8 cellular contexts compared by ENCODE assay signal in the genomic region with DNA sequence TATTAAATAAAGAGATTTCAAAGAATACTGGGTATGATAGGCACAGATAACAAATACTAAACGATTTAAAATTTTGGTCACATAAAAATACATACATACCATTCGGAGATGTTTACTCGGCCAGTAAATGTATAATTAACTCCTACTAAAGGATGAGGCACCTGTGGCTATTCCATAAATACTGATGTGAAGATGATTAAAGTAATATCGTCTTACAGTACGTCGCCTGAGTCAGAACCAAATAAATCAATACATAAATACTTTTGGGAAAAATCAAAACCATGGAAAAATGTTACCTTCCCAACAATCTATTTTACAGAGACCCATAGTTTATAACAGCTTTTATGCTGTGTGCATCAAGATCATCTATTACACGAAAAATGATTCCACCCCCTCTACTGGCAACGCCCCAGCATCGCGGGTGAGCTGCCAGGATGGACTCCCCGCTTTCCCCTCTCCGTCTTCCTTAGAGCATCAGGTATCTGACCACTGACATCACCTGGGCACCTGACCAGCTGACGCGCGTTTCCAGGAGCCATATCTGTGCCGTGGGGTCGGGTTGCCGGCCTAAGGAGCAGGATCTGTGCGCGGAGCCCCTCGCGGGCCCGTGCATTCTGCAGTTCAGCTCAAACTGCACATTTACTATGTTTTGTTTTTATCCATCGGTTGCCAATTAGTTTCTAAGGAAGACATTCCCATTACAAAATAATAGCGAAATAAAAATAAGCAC. TPM values are rescaled to one million over a fixed set of nuclear protein-coding genes. Genes with fewer than 3 reads are reported as not detected.
A peak's percentile ranks its signal among the peaks of the same experiment; 100 is the strongest.
DNase-seq lines count a peak whose midpoint lies in the region; ATAC-seq and TF ChIP-seq lines count a peak whose summit lies in the region.

No MANE protein-coding gene starts in this region.

- TF ChIP-seq CTCF in DND-41 (IDR thresholded peaks at IDR 0.05; ENCODE audit: borderline replicate concordance, extremely low read depth, low read length, poor library complexity, severe bottlenecking) (peak; percentile 92), nephron progenitor cell (IDR thresholded peaks at IDR 0.05) (peak; percentile 55)

- peaks cover 7% of the 10 kb centered on the region for H3K4me1 Mint-ChIP-seq in activated T-helper 17 cell treated with anti-CD3 and anti-CD28 coated beads, Interleukin-2, amount 50 U/mL, for 72 hours
- H3K4me1 Mint-ChIP-seq in nephron progenitor cell: peaks cover 19% of the 10 kb centered on the region

- H3K9me3 ChIP-seq in DND-41 (ENCODE audit: insufficient read depth, low read length, severe bottlenecking) (no peaks in the 10 kb centered on the region), subcutaneous abdominal adipose tissue (ENCODE audit: control insufficient read depth in 5 of 5, low read length in 5 of 5) (no peaks in the 10 kb centered on the region)

- no peaks in the 10 kb centered on the region for H3K79me2 ChIP-seq in DND-41 (ENCODE audit: insufficient read depth, low read length)

- peak overlapping the region; percentile 38 for H3K27ac ChIP-seq in DND-41 (ENCODE audit: low read length)
- peak overlapping the region; percentile 50 for H3K27ac ChIP-seq in subcutaneous abdominal adipose tissue (ENCODE audit: low read depth, low read length)

- no peaks in the 10 kb centered on the region for H3K9me3 Mint-ChIP-seq in activated T-helper 17 cell treated with anti-CD3 and anti-CD28 coated beads, Interleukin-2, amount 50 U/mL, for 72 hours
- no peaks in the 10 kb centered on the region for H3K9me3 Mint-ChIP-seq in nephron progenitor cell

- H3K4me1 ChIP-seq in DND-41 (ENCODE audit: insufficient read depth, low read length) (peaks cover 17% of the 10 kb centered on the region), subcutaneous abdominal adipose tissue (ENCODE audit: control insufficient read depth in 5 of 5, insufficient read depth in 5 of 5, low read length in 5 of 5) (peaks cover 0 to 18% (median 14%) of the 10 kb centered on the region in 5 donors)

- H3K9ac ChIP-seq in DND-41 (ENCODE audit: low read depth, low read length): peak overlapping the region; percentile 66
- H3K9ac ChIP-seq in subcutaneous abdominal adipose tissue (ENCODE audit: low read length in 5 of 5): peak overlapping the region; percentile 3 to 80 (median 76)

- ATAC-seq in DND-41 (ENCODE audit: insufficient read depth, low read depth) (peak; percentile 74), GM21786 (IDR thresholded peaks at IDR 0.05; ENCODE audit: unreplicated experiment) (peak; percentile 63)
- ATAC-seq in activated T-helper 17 cell treated with anti-CD3 and anti-CD28 coated beads, Interleukin-2, amount 50 U/mL, for 72 hours (replicated peaks): peak; percentile 72

- peak overlapping the region; percentile 69 for H3K27ac Mint-ChIP-seq in activated T-helper 17 cell treated with anti-CD3 and anti-CD28 coated beads, Interleukin-2, amount 50 U/mL, for 72 hours
- peak overlapping the region; percentile 96 for H3K27ac Mint-ChIP-seq in nephron progenitor cell

- H4K20me1 ChIP-seq in DND-41 (ENCODE audit: insufficient read depth, low read length): no peaks in the 10 kb centered on the region

- H3K36me3 ChIP-seq in DND-41 (ENCODE audit: insufficient read depth, low read length) (no peaks in the 10 kb centered on the region), subcutaneous abdominal adipose tissue (ENCODE audit: control insufficient read depth in 5 of 5, insufficient read depth in 5 of 5, low read length in 5 of 5) (no peaks in the 10 kb centered on the region)

- peak; percentile 72 for DNase-seq in DND-41
- DNase-seq in Kasumi-1 (lab: John Stamatoyannopoulos, UW): peak; percentile 69 to 88
- DNase-seq in RPMI7951 (ENCODE audit: low read depth): peak; percentile 62
- DNase-seq in fibroblast of peridontal ligament (ENCODE audit: extremely low read depth): peak; percentile 36
- DNase-seq in nephron progenitor cell: peak; percentile 49

- H3K4me3 ChIP-seq in DND-41 (ENCODE audit: low read depth in 1 of 2, low read length in 2 of 2): peak overlapping the region; percentile 45 to 89
- H3K4me3 ChIP-seq in subcutaneous abdominal adipose tissue (ENCODE audit: low read depth in 1 of 5, low read length in 5 of 5): peak overlapping the region; percentile 68 to 93 (median 86)

- H3K4me3 Mint-ChIP-seq in activated T-helper 17 cell treated with anti-CD3 and anti-CD28 coated beads, Interleukin-2, amount 50 U/mL, for 72 hours: peak overlapping the region; percentile 93
- H3K4me3 Mint-ChIP-seq in nephron progenitor cell: peak overlapping the region; percentile 93

- H3K27me3 Mint-ChIP-seq in activated T-helper 17 cell treated with anti-CD3 and anti-CD28 coated beads, Interleukin-2, amount 50 U/mL, for 72 hours: no peaks in the 10 kb centered on the region
- peaks cover 6% of the 10 kb centered on the region for H3K27me3 Mint-ChIP-seq in nephron progenitor cell (ENCODE audit: low read depth, poor library complexity)

- H3K4me2 ChIP-seq in DND-41 (ENCODE audit: insufficient read depth, low read length): peak overlapping the region; percentile 99

- H3K36me3 Mint-ChIP-seq in activated T-helper 17 cell treated with anti-CD3 and anti-CD28 coated beads, Interleukin-2, amount 50 U/mL, for 72 hours (ENCODE audit: low read depth): no peaks in the 10 kb centered on the region
- H3K36me3 Mint-ChIP-seq in nephron progenitor cell (ENCODE audit: low read depth): no peaks in the 10 kb centered on the region

- peaks cover 7% of the 10 kb centered on the region for H3K27me3 ChIP-seq in DND-41 (ENCODE audit: insufficient read depth, low read length, poor library complexity)
- H3K27me3 ChIP-seq in subcutaneous abdominal adipose tissue (ENCODE audit: control insufficient read depth in 5 of 5, insufficient read depth in 4 of 5, low read length in 5 of 5): no peaks in the 10 kb centered on the region

- H2AFZ ChIP-seq in DND-41 (ENCODE audit: low read depth, low read length): peak overlapping the region; percentile 95

RNA-seq across cellular contexts. Expression of gene ICA1L, which starts 1.0 kb away (rescaled TPM):
- 2.4 and 2.6 TPM in 2 replicates for total RNA-seq in RPMI7951 (2014; rRNA removed; shearing (Covaris generic))
- 1 to 10 TPM; 2.0 to 3.2 TPM for total RNA-seq in activated T-helper 17 cell treated with anti-CD3 and anti-CD28 coated beads, Interleukin-2, amount 50 U/mL, for 72 hours

RNA-seq across cellular contexts. Expression of gene WDR12, which starts 40.9 kb away (rescaled TPM):
- 64.1 and 72.1 TPM in 2 replicates for total RNA-seq in RPMI7951 (2014; rRNA removed; shearing (Covaris generic))
- 100 to 1,000 TPM in 1 of 2 donors, 10 to 100 TPM in 1; 53.0 to 100 TPM for total RNA-seq in activated T-helper 17 cell treated with anti-CD3 and anti-CD28 coated beads, Interleukin-2, amount 50 U/mL, for 72 hours

RNA-seq across cellular contexts. Expression of gene CARF, which starts 41.5 kb away (rescaled TPM):
- total RNA-seq in RPMI7951 (2014; rRNA removed; shearing (Covaris generic)): 5.1 and 6.7 TPM in 2 replicates
- 1 to 10 TPM; 4.1 to 5.5 TPM for total RNA-seq in activated T-helper 17 cell treated with anti-CD3 and anti-CD28 coated beads, Interleukin-2, amount 50 U/mL, for 72 hours

Comparison
In these comparisons a context has a peak if more than half of its experiments do, and no peak if none do; other contexts are left out.
1. Peak in every context shown above with its lines: DNase-seq, ATAC-seq, H3K4me3 ChIP-seq and H3K27ac ChIP-seq.